In genomic region chr20:49633643-49634042, GRCh38 we compare ENCODE assay signal across 1 cellular context.
TF ChIP-seq lines count a peak whose summit lies in the region.

No MANE protein-coding gene starts in this region.

TF ChIP-seq in neural cell, 6 proteins besides CTCF, POLR2A, EP300 and RAD21 (continued from another document):
- TF ChIP-seq REST (IDR thresholded peaks at IDR 0.05; ENCODE audit: borderline replicate concordance) (no peak), POLR2AphosphoS5 (IDR thresholded peaks at IDR 0.05) (no peak)
